1 cellular context compared by ENCODE assay signal in the genomic region with DNA sequence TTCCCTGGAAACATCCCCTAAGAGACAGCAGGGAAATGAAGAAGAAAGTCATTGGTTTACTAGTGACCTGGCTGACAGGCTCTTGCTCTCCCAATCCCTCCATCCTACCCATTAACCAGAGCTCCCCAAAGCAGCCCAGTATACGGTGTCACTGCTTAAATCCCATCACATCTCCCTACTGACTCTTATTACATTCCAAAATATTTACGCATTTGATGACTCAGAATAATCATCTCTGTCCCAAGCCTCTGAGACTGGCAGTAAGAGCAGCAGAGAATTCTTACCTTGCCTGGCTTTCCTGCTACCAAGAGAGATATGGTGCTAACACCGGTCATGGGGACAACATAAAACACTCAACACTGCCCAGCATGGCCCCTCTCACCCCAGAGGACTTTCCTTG.
A peak's percentile ranks its signal among the peaks of the same experiment; 100 is the strongest.
TF ChIP-seq lines count a peak whose summit lies in the region.

No MANE protein-coding gene starts in this region.

TF ChIP-seq in IMR-90, 13 proteins besides CTCF, POLR2A, EP300 and RAD21:
- TF ChIP-seq FOS (IDR thresholded peaks at IDR 0.05; ENCODE audit: low read depth, low read length) (peak; percentile 67), RFX5 (IDR thresholded peaks at IDR 0.05; ENCODE audit: low read depth, low read length) (no peak), MAFK (IDR thresholded peaks at IDR 0.05; ENCODE audit: low read depth, low read length) (0 out of 2 replicates have a peak, but pooled peaks have one; percentile 20), CHD1 (IDR thresholded peaks at IDR 0.05; ENCODE audit: low read depth, low read length) (no peak)
- TF ChIP-seq, protein P1, sequence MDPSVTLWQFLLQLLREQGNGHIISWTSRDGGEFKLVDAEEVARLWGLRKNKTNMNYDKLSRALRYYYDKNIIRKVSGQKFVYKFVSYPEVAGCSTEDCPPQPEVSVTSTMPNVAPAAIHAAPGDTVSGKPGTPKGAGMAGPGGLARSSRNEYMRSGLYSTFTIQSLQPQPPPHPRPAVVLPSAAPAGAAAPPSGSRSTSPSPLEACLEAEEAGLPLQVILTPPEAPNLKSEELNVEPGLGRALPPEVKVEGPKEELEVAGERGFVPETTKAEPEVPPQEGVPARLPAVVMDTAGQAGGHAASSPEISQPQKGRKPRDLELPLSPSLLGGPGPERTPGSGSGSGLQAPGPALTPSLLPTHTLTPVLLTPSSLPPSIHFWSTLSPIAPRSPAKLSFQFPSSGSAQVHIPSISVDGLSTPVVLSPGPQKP (IDR thresholded peaks at IDR 0.05; ENCODE audit: borderline replicate concordance, low read depth, low read length): no peak
